In the genomic region with DNA sequence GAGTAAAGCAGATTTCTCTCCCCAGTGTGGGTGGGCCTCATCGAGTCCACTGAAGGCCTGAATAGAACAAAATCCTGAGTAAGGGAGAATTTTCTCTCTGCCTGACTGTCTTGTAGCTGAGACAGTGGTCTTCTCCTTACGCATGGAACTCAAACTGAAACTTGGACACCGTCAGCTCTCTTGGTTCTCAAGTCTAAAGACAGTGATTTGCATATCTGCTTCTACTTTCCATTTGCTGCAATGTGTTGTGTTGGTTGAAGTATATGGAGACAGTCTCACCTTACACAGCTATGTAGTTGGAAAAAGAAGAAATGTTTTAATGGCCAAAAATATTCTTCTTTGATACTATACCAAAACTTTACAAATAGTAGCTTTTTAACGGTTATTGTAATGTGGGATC, we compare ENCODE assay signal across 11 cellular contexts.
DNase-seq lines count a peak whose midpoint lies in the region; ATAC-seq and TF ChIP-seq lines count a peak whose summit lies in the region.
"Had no signal": no experiment of that assay in that cellular context is flagged by ENCODE, and none has a peak within 500 bp of the region (broad histone marks: within the 10 kb centered on the region; RNA-seq: fewer than 3 reads in every experiment).

No MANE protein-coding gene starts in this region.

- no peak overlapping the region for H3K4me3 ChIP-seq in GM12865 (ENCODE audit: low read depth, low read length)
- H3K4me3 ChIP-seq in coronary artery, result no peak overlapping the region

- TF ChIP-seq CTCF in GM12865 (IDR thresholded peaks at IDR 0.05; ENCODE audit: insufficient read depth, low read depth, low read length, missing control alignments) (no peak), coronary artery (IDR thresholded peaks at IDR 0.05) (no peak)

- no peak overlapping the region for H3K27ac ChIP-seq in coronary artery

- ATAC-seq in GM19324 (IDR thresholded peaks at IDR 0.05; ENCODE audit: low FRiP score, unreplicated experiment), result peak; percentile 95
- peak; percentile 99 for ATAC-seq in HG02642 (IDR thresholded peaks at IDR 0.05; ENCODE audit: poor library complexity, unreplicated experiment)
- ATAC-seq in HG03432 (IDR thresholded peaks at IDR 0.05; ENCODE audit: unreplicated experiment), result peak; percentile 99

- peak; percentile 82 for DNase-seq in GM12865 (ENCODE audit: low read depth)
- no peak for DNase-seq in coronary artery (ENCODE audit: low spot score)
- DNase-seq in NCI-H2107 treated with DMSO at 0.1 percent for 48 hours (lab: John Stamatoyannopoulos, UW; ENCODE audit: unreplicated experiment), result no peak
- DNase-seq in effector CD4-positive, alpha-beta T cell, result no peak
- DNase-seq in activated T-cell treated with anti-CD3 and anti-CD28 coated beads, Interleukin-2, amount 50 U/mL, for 1 hour, result no peak
- DNase-seq: activated T-cell treated with anti-CD3 and anti-CD28 coated beads, Interleukin-2, amount 50 U/mL, for 48 hours; HFFc6; NCI-H1417 had no signal
